8 cellular contexts compared by ENCODE assay signal in the genomic region with DNA sequence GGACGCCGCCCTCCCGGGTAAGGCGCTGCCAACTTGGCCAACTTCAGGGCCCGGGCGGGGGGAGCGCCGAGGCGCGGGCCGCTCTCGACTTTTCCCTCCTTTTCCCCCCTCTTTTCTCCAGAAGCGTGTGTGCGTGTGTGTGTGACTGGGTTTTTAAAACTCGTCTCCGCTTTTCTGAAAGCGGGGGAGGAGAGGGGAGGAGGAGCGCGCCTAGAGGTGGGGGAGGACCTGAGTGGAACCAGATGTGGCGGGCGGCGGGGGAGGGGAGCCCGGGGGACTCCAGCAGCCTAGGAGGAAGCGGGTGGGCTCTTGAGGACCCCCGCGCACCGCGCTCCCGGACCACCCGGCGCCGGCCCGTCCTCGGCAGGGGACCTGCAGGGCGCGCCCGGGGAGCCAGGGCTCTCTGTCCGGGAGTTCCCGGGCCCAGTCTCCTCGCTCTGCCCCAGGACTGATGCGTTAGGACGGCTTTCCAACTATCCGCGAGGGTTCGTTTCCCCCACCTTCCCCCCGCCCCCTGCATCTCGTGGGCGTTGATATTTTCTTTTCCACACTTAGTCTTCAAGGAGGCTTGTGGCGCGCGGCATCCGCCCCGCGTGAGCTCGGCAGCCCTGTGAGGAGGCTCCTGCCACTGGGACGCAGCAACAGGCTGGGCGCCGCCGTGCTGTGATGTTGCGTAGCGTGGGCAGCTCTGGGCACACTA. TPM values are rescaled to one million over a fixed set of nuclear protein-coding genes. Genes with fewer than 3 reads are reported as not detected.
DNase-seq lines count a peak whose midpoint lies in the region; ATAC-seq, FAIRE-seq and TF ChIP-seq lines count a peak whose summit lies in the region.

No MANE protein-coding gene starts in this region.

- no peak for TF ChIP-seq EP300 in stomach (IDR thresholded peaks at IDR 0.05)

- H3K9ac ChIP-seq in endothelial cell of umbilical vein (replicated peaks; ENCODE audit: extremely low read depth, insufficient read depth, low read length) = peak overlapping the region; percentile 52
- no peak overlapping the region for H3K9ac ChIP-seq in muscle layer of colon (ENCODE audit: low read length)

- no peak overlapping the region for H3K27ac Mint-ChIP-seq in WTC11

- WGBS in stomach, 5 donors = 1 to 3% (median 2%) methylated on average over 34 to 61 of the region's 61 CpGs

- POLR2A ChIA-PET in BJ (lab: Charles Lee) = interaction anchor here (0.6 kb wide), 1 partner anchor 71 kb away, joined by 4 read pairs; no protein-coding TSS in a partner anchor
- POLR2A ChIA-PET in WTC11 (lab: Charles Lee) = no interaction called here
- POLR2A ChIA-PET in endothelial cell of umbilical vein (lab: Charles Lee) = no interaction called here

- 0 out of 2 replicates have a peak, but pooled peaks cover 3% of the 10 kb centered on the region for H3K36me3 Mint-ChIP-seq in WTC11

- peaks cover 7% of the 10 kb centered on the region; the same call in 1 of the 2 replicates for H3K27me3 Mint-ChIP-seq in WTC11 (ENCODE audit: low read depth)

- DNase-seq in BJ (ENCODE audit: low read depth) = no peak
- DNase-seq in WTC11 (ENCODE audit: low spot score) = no peak
- peak; percentile 55 for DNase-seq in endothelial cell of umbilical vein (ENCODE audit: low read depth, low spot score)
- no peak for DNase-seq in stomach
- DNase-seq in middle frontal gyrus (ENCODE audit: extremely low spot score, low spot score) = no peak

- TF ChIP-seq CTCF in BJ (IDR thresholded peaks at IDR 0.05; ENCODE audit: insufficient read depth, low read depth, low read length) (no peak), WTC11 (IDR thresholded peaks at IDR 0.05) (no peak), endothelial cell of umbilical vein (IDR thresholded peaks at IDR 0.05; ENCODE audit: extremely low read depth in 1 of 2, insufficient read depth in 1 of 2, low read depth in 1 of 2, low read length in 2 of 2) (no peak), stomach (IDR thresholded peaks at IDR 0.05) (no peak)

- H3K4me3 ChIP-seq in BJ (ENCODE audit: low read depth, low read length) = peak overlapping the region; percentile 83
- H3K4me3 ChIP-seq in endothelial cell of umbilical vein (replicated peaks in 1 of 3; ENCODE audit: insufficient read depth in 1 of 3, low read depth in 1 of 3, low read length in 3 of 3) = peak overlapping the region; percentile 33 to 63 (median 51)
- H3K4me3 ChIP-seq in muscle layer of colon (ENCODE audit: low read depth in 1 of 2, low read length in 2 of 2) = peak overlapping the region; percentile 21 to 50
- peak overlapping the region; percentile 59 to 72 (median 61) for H3K4me3 ChIP-seq in stomach

- H3K9me1 ChIP-seq in endothelial cell of umbilical vein (replicated peaks; ENCODE audit: control insufficient read depth, extremely low read depth, insufficient read depth, low read length) = no peaks in the 10 kb centered on the region

- H3K36me3 ChIP-seq in BJ (ENCODE audit: control insufficient read depth, insufficient read depth, low read length) (peaks cover 12% of the 10 kb centered on the region), endothelial cell of umbilical vein (ENCODE audit: control insufficient read depth in 2 of 2, extremely low read depth in 1 of 2, insufficient read depth in 2 of 2, low read length in 2 of 2) (no peaks in the 10 kb centered on the region), muscle layer of colon (ENCODE audit: insufficient read depth, low read length) (no peaks in the 10 kb centered on the region), stomach (peaks cover 0 to 4% (median under 1%) of the 10 kb centered on the region in 4 donors)

- H3K27me3 ChIP-seq in BJ (ENCODE audit: control insufficient read depth, insufficient read depth, low read length) (no peaks in the 10 kb centered on the region), endothelial cell of umbilical vein (ENCODE audit: control insufficient read depth in 2 of 2, insufficient read depth in 2 of 2, low read length in 2 of 2) (no peaks in the 10 kb centered on the region), muscle layer of colon (ENCODE audit: control insufficient read depth in 1 of 2, insufficient read depth in 2 of 2, low read length in 2 of 2) (peaks cover 0 to 32% of the 10 kb centered on the region in 2 donors), stomach (peaks cover 0 to 59% (median 28%) of the 10 kb centered on the region in 3 donors)

- H3K79me2 ChIP-seq in endothelial cell of umbilical vein (ENCODE audit: control insufficient read depth, insufficient read depth, low read length) = no peaks in the 10 kb centered on the region

- peak; percentile 68 for FAIRE-seq in endothelial cell of umbilical vein (lab: Jason Lieb, UNC)

- H3K9me3 Mint-ChIP-seq in WTC11 = no peaks in the 10 kb centered on the region

- H3K4me1 ChIP-seq in endothelial cell of umbilical vein (ENCODE audit: control insufficient read depth, extremely low read depth, insufficient read depth, low read length) = peaks cover 6% of the 10 kb centered on the region
- H3K4me1 ChIP-seq in muscle layer of colon (ENCODE audit: insufficient read depth, low read length) = peaks cover 16% of the 10 kb centered on the region
- H3K4me1 ChIP-seq in stomach = peaks cover 16 to 58% (median 39%) of the 10 kb centered on the region in 4 donors

- H3K9me3 ChIP-seq in endothelial cell of umbilical vein (replicated peaks; ENCODE audit: control insufficient read depth, insufficient read depth, low read length) = no peaks in the 10 kb centered on the region
- no peaks in the 10 kb centered on the region for H3K9me3 ChIP-seq in muscle layer of colon (ENCODE audit: low read length)
- no peaks in the 10 kb centered on the region for H3K9me3 ChIP-seq in stomach

- H3K27ac ChIP-seq in endothelial cell of umbilical vein (ENCODE audit: insufficient read depth, low read depth, low read length) (peak overlapping the region; percentile 50), muscle layer of colon (ENCODE audit: low read depth, low read length) (peak overlapping the region; percentile 48), stomach (peak overlapping the region; percentile 65 to 90 (median 84))

- no peaks in the 10 kb centered on the region for H4K20me1 ChIP-seq in endothelial cell of umbilical vein (replicated peaks; ENCODE audit: control insufficient read depth, extremely low read depth, insufficient read depth, low read length)

- BruUV-seq in endothelial cell of umbilical vein (replicated peaks; lab: Mats Ljungman, UMichigan) = no TSS peak

- intact Hi-C loops in endothelial cell of umbilical vein (cut with micrococcal nuclease) = loop anchor here (1.0 to 5.0 kb wide), 4 partner anchors 24 to 75 kb away; no protein-coding TSS in a partner anchor
- intact Hi-C loops in stomach (cut with DNase I; ENCODE audit: low total_unique reads) = no loop called here

- peak overlapping the region; percentile 72 for H3K4me2 ChIP-seq in endothelial cell of umbilical vein (ENCODE audit: insufficient read depth, low read length)

- ATAC-seq in HG02571 (IDR thresholded peaks at IDR 0.05; ENCODE audit: unreplicated experiment) = peak; percentile 9
- ATAC-seq in WTC11 = no peak
- ATAC-seq in GM18505 (IDR thresholded peaks at IDR 0.05; ENCODE audit: unreplicated experiment) = no peak

- peak overlapping the region; percentile 89 for H3K4me3 Mint-ChIP-seq in WTC11

- peak overlapping the region; percentile 76 for H2AFZ ChIP-seq in endothelial cell of umbilical vein (ENCODE audit: low read depth, low read length)

- CTCF ChIA-PET in BJ (lab: Yijun Ruan, JAX) = interaction anchor here (0.6 kb wide), 2 partner anchors 26 to 66 kb away, joined by 3 read pairs; no protein-coding TSS in a partner anchor
- CTCF ChIA-PET in WTC11 (lab: Charles Lee) = interaction anchor here (1.0 kb wide), 1 partner anchor 75 kb away, joined by 3 read pairs; no protein-coding TSS in a partner anchor
- CTCF ChIA-PET in endothelial cell of umbilical vein (lab: Charles Lee) = interaction anchor here (0.9 kb wide), 1 partner anchor 15 kb away, joined by 3 read pairs; no protein-coding TSS in a partner anchor

- dilution Hi-C loops in endothelial cell of umbilical vein (cut with MboI; ENCODE audit: extremely low pct_ligation_motif_present, low sequenced_read_pairs) = no loop called here

- TF ChIP-seq POLR2A in endothelial cell of umbilical vein (IDR thresholded peaks at IDR 0.05; ENCODE audit: low read depth, low read length) = no peak
- TF ChIP-seq POLR2A in stomach (IDR thresholded peaks at IDR 0.05) = no peak
- TF ChIP-seq POLR2A in GM18505 (IDR thresholded peaks at IDR 0.05; ENCODE audit: borderline replicate concordance, extremely low read depth, insufficient read depth, insufficient read length) = no peak

- H3K4me1 Mint-ChIP-seq in WTC11 = peaks cover 46% of the 10 kb centered on the region

TF ChIP-seq in endothelial cell of umbilical vein, 7 proteins besides CTCF, POLR2A, EP300 and RAD21:
- no peak for TF ChIP-seq EZH2 (IDR thresholded peaks at IDR 0.05; ENCODE audit: borderline replicate concordance, low read depth, low read length, severe bottlenecking)

RNA-seq across cellular contexts. Expression of a gene that starts 0.6 kb away (rescaled TPM):
- polyA plus RNA-seq in BJ (2011; rRNA removed) (90.1 and 271 TPM in 2 replicates), endothelial cell of umbilical vein (30.6 and 36.5 TPM in 2 replicates), stomach (10 to 100 TPM in 2 of 3 donors, 1 to 10 TPM in 1; 7.2 to 24.1 (median 11.4) TPM)
- polyA minus RNA-seq in BJ (2011; rRNA and poly(A)+ RNA removed) = 114 and 115 TPM in 2 replicates
- total RNA-seq in WTC11 (2021) (30.3 to 35.3 TPM (median 32.5 TPM) in 3 replicates), endothelial cell of umbilical vein (52.7 and 52.9 TPM in 2 replicates), stomach (100 to 1,000 TPM in 1 of 5 donors, 10 to 100 TPM in 3, 1 to 10 TPM in 1; 4.7 to 107 (median 14.6) TPM)
- 21.5 and 27.2 TPM in 2 replicates for polyA plus RNA-seq in endothelial cell of umbilical vein (2011; cell fraction: cytosol; rRNA removed)
- 51.4 and 58.5 TPM in 2 replicates for polyA plus RNA-seq in endothelial cell of umbilical vein (2011; cell fraction: nucleus; rRNA removed)
- polyA plus RNA-seq in endothelial cell of umbilical vein (2012) = 16.4 and 37.6 TPM in 2 replicates
- polyA minus RNA-seq in endothelial cell of umbilical vein = 28.6 and 34.0 TPM in 2 replicates
- 8.2 TPM for polyA minus RNA-seq in endothelial cell of umbilical vein (2011; cell fraction: cytosol; rRNA and poly(A)+ RNA removed)
- 20.4 and 35.9 TPM in 2 replicates for polyA minus RNA-seq in endothelial cell of umbilical vein (2011; cell fraction: nucleus; rRNA and poly(A)+ RNA removed)
